Comparison of ENCODE assay signal across 8 cellular contexts in genomic region chr9:13033959-13034695, GRCh38.
DNase-seq lines count a peak whose midpoint lies in the region; ATAC-seq and TF ChIP-seq lines count a peak whose summit lies in the region.

No MANE protein-coding gene starts in this region.

- H3K36me3 ChIP-seq in BJ (ENCODE audit: control insufficient read depth, insufficient read depth, low read length) (no peaks in the 10 kb centered on the region), heart right ventricle (no peaks in the 10 kb centered on the region), prostate gland (no peaks in the 10 kb centered on the region)

- POLR2A ChIA-PET in BJ (lab: Charles Lee), result interaction anchor here (0.6 kb wide), 2 partner anchors 51 to 448 kb away, joined by 3 to 6 read pairs; no protein-coding TSS in a partner anchor
- POLR2A ChIA-PET in activated CD8-positive, alpha-beta T cell treated with anti-CD3 and anti-CD28 coated beads, Interleukin-2, amount 10 ng/mL, durations not matched to agents 7 days and 5 days (lab: Charles Lee), result interaction anchor here (0.6 to 0.7 kb wide), 2 partner anchors 13 to 107 kb away, joined by 3 read pairs; no protein-coding TSS in a partner anchor

- no peak for DNase-seq in BJ (ENCODE audit: low read depth)
- DNase-seq in NCI-H2107 (lab: John Stamatoyannopoulos, UW), result peak; percentile 38
- peak; percentile 19 for DNase-seq in activated CD8-positive, alpha-beta T cell treated with anti-CD3 and anti-CD28 coated beads, Interleukin-2, amount 10 ng/mL, durations not matched to agents 7 days and 5 days
- peak; percentile 48 to 55 for DNase-seq in heart right ventricle
- DNase-seq in prostate gland (ENCODE audit: low spot score), result peak; percentile 67

- no peak overlapping the region for H3K27ac Mint-ChIP-seq in activated CD8-positive, alpha-beta T cell treated with anti-CD3 and anti-CD28 coated beads, Interleukin-2, amount 10 ng/mL, durations not matched to agents 7 days and 5 days

- no peaks in the 10 kb centered on the region for H3K9me3 ChIP-seq in heart right ventricle
- H3K9me3 ChIP-seq in prostate gland, result no peaks in the 10 kb centered on the region

- ATAC-seq in GM21717 (IDR thresholded peaks at IDR 0.05; ENCODE audit: unreplicated experiment) (peak; percentile 79), heart right ventricle (peak; percentile 82 to 91 (median 86)), HG02973 (IDR thresholded peaks at IDR 0.05; ENCODE audit: unreplicated experiment) (no peak), HG02938 (IDR thresholded peaks at IDR 0.05; ENCODE audit: unreplicated experiment) (no peak)
- no peak for ATAC-seq in activated CD8-positive, alpha-beta T cell treated with anti-CD3 and anti-CD28 coated beads, Interleukin-2, amount 10 ng/mL, durations not matched to agents 7 days and 5 days

- peaks cover 6% of the 10 kb centered on the region for H3K9me3 Mint-ChIP-seq in activated CD8-positive, alpha-beta T cell treated with anti-CD3 and anti-CD28 coated beads, Interleukin-2, amount 10 ng/mL, durations not matched to agents 7 days and 5 days (ENCODE audit: insufficient read depth)

- peak; percentile 81 for TF ChIP-seq CTCF in BJ (IDR thresholded peaks at IDR 0.05; ENCODE audit: insufficient read depth, low read depth, low read length)
- peak; percentile 59 to 81 (median 77) for TF ChIP-seq CTCF in heart right ventricle (IDR thresholded peaks at IDR 0.05)
- TF ChIP-seq CTCF in prostate gland (IDR thresholded peaks at IDR 0.05), result peak; percentile 56 to 90 (median 76)

- H3K4me3 ChIP-seq in BJ (ENCODE audit: low read depth, low read length) (no peak overlapping the region), heart right ventricle (peak overlapping the region in 8 of 10 donors; percentile 10 to 38 (median 35)), prostate gland (peak overlapping the region in 1 of 2 donors; percentile 16)

- no peaks in the 10 kb centered on the region for H3K27me3 Mint-ChIP-seq in activated CD8-positive, alpha-beta T cell treated with anti-CD3 and anti-CD28 coated beads, Interleukin-2, amount 10 ng/mL, durations not matched to agents 7 days and 5 days (ENCODE audit: low read depth)

- WGBS in heart right ventricle, 2 donors, result 10 to 11% methylated on average over 19 of the region's 19 CpGs
- WGBS in prostate gland, result 7% methylated on average over 19 of the region's 19 CpGs

- no peaks in the 10 kb centered on the region for H3K4me1 Mint-ChIP-seq in activated CD8-positive, alpha-beta T cell treated with anti-CD3 and anti-CD28 coated beads, Interleukin-2, amount 10 ng/mL, durations not matched to agents 7 days and 5 days (ENCODE audit: low read depth)

- no peaks in the 10 kb centered on the region for H3K36me3 Mint-ChIP-seq in activated CD8-positive, alpha-beta T cell treated with anti-CD3 and anti-CD28 coated beads, Interleukin-2, amount 10 ng/mL, durations not matched to agents 7 days and 5 days (ENCODE audit: low read depth)

- H3K27ac ChIP-seq in heart right ventricle (no peak overlapping the region), prostate gland (peak overlapping the region; percentile 67 to 75)

- H3K4me1 ChIP-seq in heart right ventricle (peaks cover 0 to 9% (median 0%) of the 10 kb centered on the region in 9 donors), prostate gland (replicated peaks) (peaks cover 3% of the 10 kb centered on the region)

- H3K4me3 Mint-ChIP-seq in activated CD8-positive, alpha-beta T cell treated with anti-CD3 and anti-CD28 coated beads, Interleukin-2, amount 10 ng/mL, durations not matched to agents 7 days and 5 days, result no peak overlapping the region

- H3K27me3 ChIP-seq in BJ (ENCODE audit: control insufficient read depth, insufficient read depth, low read length), result no peaks in the 10 kb centered on the region
- no peaks in the 10 kb centered on the region for H3K27me3 ChIP-seq in heart right ventricle
- no peaks in the 10 kb centered on the region for H3K27me3 ChIP-seq in prostate gland (replicated peaks; ENCODE audit: insufficient read depth)

- intact Hi-C loops in heart right ventricle (cut with DNase I) (loop anchor here in 6 of 10 donors (1.0 to 10.0 kb wide), 6 partner anchors 51 to 1731 kb away; no protein-coding TSS in a partner anchor), prostate gland (cut with DNase I) (loop anchor here (5.0 to 10.0 kb wide), 2 partner anchors 53 to 1371 kb away; no protein-coding TSS in a partner anchor)

- CTCF ChIA-PET in BJ (lab: Yijun Ruan, JAX), result interaction anchor here (0.6 to 3.8 kb wide), 18 partner anchors 12 to 1734 kb away, joined by 3 to 19 read pairs (median 4); no protein-coding TSS in a partner anchor
- CTCF ChIA-PET in activated CD8-positive, alpha-beta T cell treated with anti-CD3 and anti-CD28 coated beads, Interleukin-2, amount 10 ng/mL, durations not matched to agents 7 days and 5 days (lab: Charles Lee), result interaction anchor here (0.6 kb wide), 1 partner anchor 1319 kb away, joined by 3 read pairs; no protein-coding TSS in a partner anchor

- no peak for TF ChIP-seq POLR2A in prostate gland (IDR thresholded peaks at IDR 0.05)

Comparison
In these comparisons a context has a peak if more than half of its experiments do, and no peak if none do; other contexts are left out.
1. ATAC-seq: peak in GM21717 (single experiment) and heart right ventricle (8 of 8); none in activated CD8-positive, alpha-beta T cell treated with anti-CD3 and anti-CD28 coated beads, Interleukin-2, amount 10 ng/mL, durations not matched to agents 7 days and 5 days (single experiment), HG02973 (single experiment) and HG02938 (single experiment).
2. H3K27ac ChIP-seq: peak in prostate gland (2 of 2); none in heart right ventricle (0 of 10).
3. Peak in every context shown above with its lines, with median percentiles within 50 percentile points of each other: CTCF ChIP-seq.